4 cellular contexts compared by ENCODE assay signal in the genomic region with DNA sequence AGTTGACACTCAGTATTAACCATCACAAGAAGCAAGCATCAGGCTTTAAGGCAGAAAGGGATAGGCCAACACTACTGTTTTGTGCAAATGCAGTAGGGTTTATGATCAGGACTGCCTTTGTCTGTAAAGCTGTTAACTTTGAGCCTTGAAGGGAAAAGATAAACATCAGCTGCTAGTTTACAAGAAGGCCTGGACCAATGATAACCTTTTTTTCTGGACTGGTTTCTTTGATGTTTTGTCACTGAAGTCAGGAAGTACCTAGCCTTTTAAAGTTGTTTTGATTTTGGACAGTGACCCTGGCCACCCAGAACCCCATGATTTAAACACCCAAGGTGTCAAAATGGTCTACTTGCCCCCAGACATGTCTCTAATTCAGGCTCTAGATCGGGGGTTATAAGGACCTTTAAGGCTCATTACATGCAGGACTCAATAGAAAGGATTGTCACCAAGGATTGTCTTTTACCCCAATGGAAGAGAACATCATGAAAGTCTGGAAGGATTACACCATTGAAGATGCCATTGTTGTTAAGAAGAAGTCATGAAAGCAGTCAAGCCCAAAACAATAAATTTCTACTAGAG.
"Had no signal": no experiment of that assay in that cellular context is flagged by ENCODE, and none has a peak within 500 bp of the region (broad histone marks: within the 10 kb centered on the region; RNA-seq: fewer than 3 reads in every experiment).

No MANE protein-coding gene starts in this region.

- DNase-seq: H9, HCEC 1CT had no signal

- H3K9me3 Mint-ChIP-seq: H9, IgD-negative memory B cell had no signal

- H3K4me3 Mint-ChIP-seq: GM23338, H9, IgD-negative memory B cell had no signal

- H3K4me2 ChIP-seq: GM23338 had no signal

- H3K4me3 ChIP-seq: GM23338 had no signal

- H3K4me1 Mint-ChIP-seq: GM23338, H9, IgD-negative memory B cell had no signal

- H2AFZ ChIP-seq: GM23338 had no signal

- H3K27ac Mint-ChIP-seq: GM23338, H9 had no signal

- H3K27me3 Mint-ChIP-seq: IgD-negative memory B cell had no signal
